ENCODE assay signal across 36 cellular contexts in genomic region chr17:41069031-41069430, GRCh38. TPM values are rescaled to one million over a fixed set of nuclear protein-coding genes. Genes with fewer than 3 reads are reported as not detected.
"Had no signal": no experiment of that assay in that cellular context is flagged by ENCODE, and none has a peak within 500 bp of the region (broad histone marks: within the 10 kb centered on the region; RNA-seq: fewer than 3 reads in every experiment).

No MANE protein-coding gene starts in this region.

- H3K27me3 ChIP-seq: adrenal gland, body of pancreas, cardiac muscle cell, colonic mucosa had no signal

- ATAC-seq: activated CD8-positive, alpha-beta memory T cell treated with anti-CD3 and anti-CD28 coated beads, Interleukin-2, amount 10 ng/mL, durations not matched to agents 7 days and 5 days; activated CD8-positive, alpha-beta T cell treated with anti-CD3 and anti-CD28 coated beads, Interleukin-2, amount 10 ng/mL, durations not matched to agents 7 days and 5 days; activated naive CD4-positive, alpha-beta T cell treated with anti-CD3 and anti-CD28 coated beads, Interleukin-2, amount 50 U/mL, for 72 hours; activated T-cell treated with anti-CD3 and anti-CD28 coated beads, Interleukin-2, amount 50 U/mL, for 4 hours; activated T-cell treated with anti-CD3 and anti-CD28 coated beads, Interleukin-2, amount 50 U/mL, for 72 hours; activated T-helper 17 cell treated with anti-CD3 and anti-CD28 coated beads, Interleukin-2, amount 50 U/mL, for 72 hours; body of pancreas had no signal

- H3K9me3 ChIP-seq: adrenal gland, body of pancreas, colonic mucosa had no signal

- H3K36me3 ChIP-seq: adrenal gland, cardiac muscle cell, colonic mucosa had no signal

- H3K4me3 ChIP-seq: adrenal gland, body of pancreas, cardiac muscle cell, colonic mucosa had no signal

- H3K4me1 ChIP-seq: adrenal gland, body of pancreas, colonic mucosa had no signal

- DNase-seq: activated B cell treated with CpG ODN at 0.5 μM for 24 hours; activated CD4-positive, alpha-beta memory T cell treated with anti-CD3 and anti-CD28 coated beads, Interleukin-2, amount 10 ng/mL, durations not matched to agents 7 days and 5 days; activated CD4-positive, alpha-beta T cell treated with anti-CD3 and anti-CD28 coated beads for 4 hours; activated CD4-positive, alpha-beta T cell treated with anti-CD3 and anti-CD28 coated beads, Interleukin-2, amount 10 ng/mL, durations not matched to agents 24 days and 14 days; activated CD4-positive, alpha-beta T cell treated with anti-CD3 and anti-CD28 coated beads, Interleukin-2, amount 50 U/mL, for 48 hours; activated CD4-positive, CD25-positive, alpha-beta regulatory T cell treated with anti-CD3 and anti-CD28 coated beads, Interleukin-2, amount 50 U/mL, for 72 hours; activated CD8-positive, alpha-beta memory T cell treated with anti-CD3 and anti-CD28 coated beads for 24 hours; activated CD8-positive, alpha-beta memory T cell treated with anti-CD3 and anti-CD28 coated beads, Interleukin-2, amount 10 ng/mL, durations not matched to agents 7 days and 5 days; activated CD8-positive, alpha-beta T cell treated with anti-CD3 and anti-CD28 coated beads, Interleukin-2, amount 10 ng/mL, durations not matched to agents 7 days and 5 days; activated effector memory CD4-positive, alpha-beta T cell treated with anti-CD3 and anti-CD28 coated beads, Interleukin-2, amount 50 U/mL, for 16 hours; activated gamma-delta T cell treated with Interleukin-2 at 50 U/mL for 16 hours; activated naive CD4-positive, alpha-beta T cell; activated naive CD4-positive, alpha-beta T cell treated with anti-CD3 and anti-CD28 coated beads for 36 hours; activated naive CD4-positive, alpha-beta T cell treated with anti-CD3 and anti-CD28 coated beads, Interleukin-2, amount 50 U/mL, for 16 hours; activated naive CD8-positive, alpha-beta T cell treated with anti-CD3 and anti-CD28 coated beads for 36 hours; activated T-cell treated with anti-CD3 and anti-CD28 coated beads for 4 hours; activated T-cell treated with anti-CD3 and anti-CD28 coated beads, Interleukin-2, amount 50 U/mL, for 1 hour; activated T-cell treated with anti-CD3 and anti-CD28 coated beads, Interleukin-2, amount 50 U/mL, for 4 hours; activated T-cell treated with anti-CD3 and anti-CD28 coated beads, Interleukin-2, amount 50 U/mL, for 72 hours; adrenal gland; amniotic stem cell; aorta; body of pancreas; caudate nucleus; cerebellar nuclear complex; colonic mucosa; T-helper 2 cell; T-helper 9 cell had no signal

- H3K27ac ChIP-seq: adrenal gland, body of pancreas, cardiac muscle cell, colonic mucosa, VCaP had no signal

RNA-seq across cellular contexts. Expression of gene KRTAP2-4, which starts 3.4 kb away (rescaled TPM):
- total RNA-seq: activated B cell treated with CpG ODN at 0.5 μM for 24 hours; activated CD4-positive, alpha-beta memory T cell treated with anti-CD3 and anti-CD28 coated beads, Interleukin-2, amount 10 ng/mL, durations not matched to agents 7 days and 5 days; activated CD4-positive, alpha-beta T cell treated with anti-CD3 and anti-CD28 coated beads, Interleukin-2, amount 10 ng/mL, durations not matched to agents 24 days and 14 days; activated CD8-positive, alpha-beta memory T cell treated with anti-CD3 and anti-CD28 coated beads, Interleukin-2, amount 10 ng/mL, durations not matched to agents 7 days and 5 days; activated CD8-positive, alpha-beta T cell treated with anti-CD3 and anti-CD28 coated beads, Interleukin-2, amount 10 ng/mL, durations not matched to agents 7 days and 5 days; activated naive CD4-positive, alpha-beta T cell treated with anti-CD3 and anti-CD28 coated beads for 36 hours; activated naive CD4-positive, alpha-beta T cell treated with anti-CD3 and anti-CD28 coated beads, Interleukin-2, amount 50 U/mL, for 72 hours; activated naive CD8-positive, alpha-beta T cell treated with anti-CD3 and anti-CD28 coated beads for 36 hours; activated T-cell treated with anti-CD3 and anti-CD28 coated beads, Interleukin-2, amount 50 U/mL, for 4 hours; activated T-cell treated with anti-CD3 and anti-CD28 coated beads, Interleukin-2, amount 50 U/mL, for 72 hours; activated T-helper 1 cell treated with anti-CD3 and anti-CD28 coated beads, Interleukin-12 subunit alpha, Interleukin-12 subunit beta, Interleukin-2, Interleukin-4 antibody, amounts not matched to agents 30 ng/mL and 10 ng/mL and 1 ng/mL, durations not matched to agents 14 hours and 24 hours and 36 hours; activated T-helper 17 cell treated with anti-CD3 and anti-CD28 coated beads, Interleukin-2, amount 50 U/mL, for 72 hours; adrenal gland; aorta; astrocyte; body of pancreas; bronchial epithelial cell; cardiac muscle cell; chondrocyte; colonic mucosa had no signal
- polyA plus RNA-seq: adrenal gland, aorta, cardiac muscle cell had no signal

RNA-seq across cellular contexts. Expression of gene KRTAP2-3, which starts 9.1 kb away (rescaled TPM):
- total RNA-seq: activated B cell treated with CpG ODN at 0.5 μM for 24 hours; activated CD4-positive, alpha-beta memory T cell treated with anti-CD3 and anti-CD28 coated beads, Interleukin-2, amount 10 ng/mL, durations not matched to agents 7 days and 5 days; activated CD4-positive, alpha-beta T cell treated with anti-CD3 and anti-CD28 coated beads, Interleukin-2, amount 10 ng/mL, durations not matched to agents 24 days and 14 days; activated CD8-positive, alpha-beta memory T cell treated with anti-CD3 and anti-CD28 coated beads, Interleukin-2, amount 10 ng/mL, durations not matched to agents 7 days and 5 days; activated CD8-positive, alpha-beta T cell treated with anti-CD3 and anti-CD28 coated beads, Interleukin-2, amount 10 ng/mL, durations not matched to agents 7 days and 5 days; activated naive CD4-positive, alpha-beta T cell treated with anti-CD3 and anti-CD28 coated beads for 36 hours; activated naive CD4-positive, alpha-beta T cell treated with anti-CD3 and anti-CD28 coated beads, Interleukin-2, amount 50 U/mL, for 72 hours; activated naive CD8-positive, alpha-beta T cell treated with anti-CD3 and anti-CD28 coated beads for 36 hours; activated T-cell treated with anti-CD3 and anti-CD28 coated beads, Interleukin-2, amount 50 U/mL, for 4 hours; activated T-cell treated with anti-CD3 and anti-CD28 coated beads, Interleukin-2, amount 50 U/mL, for 72 hours; activated T-helper 1 cell treated with anti-CD3 and anti-CD28 coated beads, Interleukin-12 subunit alpha, Interleukin-12 subunit beta, Interleukin-2, Interleukin-4 antibody, amounts not matched to agents 30 ng/mL and 10 ng/mL and 1 ng/mL, durations not matched to agents 14 hours and 24 hours and 36 hours; activated T-helper 17 cell treated with anti-CD3 and anti-CD28 coated beads, Interleukin-2, amount 50 U/mL, for 72 hours; adrenal gland; aorta; body of pancreas; bronchial epithelial cell; cardiac muscle cell; chondrocyte; colonic mucosa had no signal
- polyA plus RNA-seq: adrenal gland, aorta, cardiac muscle cell had no signal

RNA-seq across cellular contexts. Expression of gene KRTAP2-2, which starts 14.0 kb away (rescaled TPM):
- total RNA-seq: activated B cell treated with CpG ODN at 0.5 μM for 24 hours; activated CD4-positive, alpha-beta memory T cell treated with anti-CD3 and anti-CD28 coated beads, Interleukin-2, amount 10 ng/mL, durations not matched to agents 7 days and 5 days; activated CD4-positive, alpha-beta T cell treated with anti-CD3 and anti-CD28 coated beads, Interleukin-2, amount 10 ng/mL, durations not matched to agents 24 days and 14 days; activated CD8-positive, alpha-beta memory T cell treated with anti-CD3 and anti-CD28 coated beads, Interleukin-2, amount 10 ng/mL, durations not matched to agents 7 days and 5 days; activated CD8-positive, alpha-beta T cell treated with anti-CD3 and anti-CD28 coated beads, Interleukin-2, amount 10 ng/mL, durations not matched to agents 7 days and 5 days; activated naive CD4-positive, alpha-beta T cell treated with anti-CD3 and anti-CD28 coated beads for 36 hours; activated naive CD4-positive, alpha-beta T cell treated with anti-CD3 and anti-CD28 coated beads, Interleukin-2, amount 50 U/mL, for 72 hours; activated naive CD8-positive, alpha-beta T cell treated with anti-CD3 and anti-CD28 coated beads for 36 hours; activated T-cell treated with anti-CD3 and anti-CD28 coated beads, Interleukin-2, amount 50 U/mL, for 4 hours; activated T-cell treated with anti-CD3 and anti-CD28 coated beads, Interleukin-2, amount 50 U/mL, for 72 hours; activated T-helper 1 cell treated with anti-CD3 and anti-CD28 coated beads, Interleukin-12 subunit alpha, Interleukin-12 subunit beta, Interleukin-2, Interleukin-4 antibody, amounts not matched to agents 30 ng/mL and 10 ng/mL and 1 ng/mL, durations not matched to agents 14 hours and 24 hours and 36 hours; activated T-helper 17 cell treated with anti-CD3 and anti-CD28 coated beads, Interleukin-2, amount 50 U/mL, for 72 hours; adrenal gland; aorta; astrocyte; body of pancreas; bronchial epithelial cell; cardiac muscle cell; chondrocyte; colonic mucosa had no signal
- polyA plus RNA-seq: adrenal gland, aorta, cardiac muscle cell had no signal

RNA-seq across cellular contexts. Expression of gene KRTAP4-7, which starts 14.9 kb away (rescaled TPM):
- total RNA-seq: activated B cell treated with CpG ODN at 0.5 μM for 24 hours; activated CD4-positive, alpha-beta memory T cell treated with anti-CD3 and anti-CD28 coated beads, Interleukin-2, amount 10 ng/mL, durations not matched to agents 7 days and 5 days; activated CD4-positive, alpha-beta T cell treated with anti-CD3 and anti-CD28 coated beads, Interleukin-2, amount 10 ng/mL, durations not matched to agents 24 days and 14 days; activated CD8-positive, alpha-beta memory T cell treated with anti-CD3 and anti-CD28 coated beads, Interleukin-2, amount 10 ng/mL, durations not matched to agents 7 days and 5 days; activated CD8-positive, alpha-beta T cell treated with anti-CD3 and anti-CD28 coated beads, Interleukin-2, amount 10 ng/mL, durations not matched to agents 7 days and 5 days; activated naive CD4-positive, alpha-beta T cell treated with anti-CD3 and anti-CD28 coated beads for 36 hours; activated naive CD4-positive, alpha-beta T cell treated with anti-CD3 and anti-CD28 coated beads, Interleukin-2, amount 50 U/mL, for 72 hours; activated naive CD8-positive, alpha-beta T cell treated with anti-CD3 and anti-CD28 coated beads for 36 hours; activated T-cell treated with anti-CD3 and anti-CD28 coated beads, Interleukin-2, amount 50 U/mL, for 4 hours; activated T-cell treated with anti-CD3 and anti-CD28 coated beads, Interleukin-2, amount 50 U/mL, for 72 hours; activated T-helper 1 cell treated with anti-CD3 and anti-CD28 coated beads, Interleukin-12 subunit alpha, Interleukin-12 subunit beta, Interleukin-2, Interleukin-4 antibody, amounts not matched to agents 30 ng/mL and 10 ng/mL and 1 ng/mL, durations not matched to agents 14 hours and 24 hours and 36 hours; activated T-helper 17 cell treated with anti-CD3 and anti-CD28 coated beads, Interleukin-2, amount 50 U/mL, for 72 hours; adrenal gland; aorta; astrocyte; body of pancreas; bronchial epithelial cell; cardiac muscle cell; chondrocyte; colonic mucosa had no signal
- polyA plus RNA-seq: adrenal gland, aorta, cardiac muscle cell had no signal

RNA-seq across cellular contexts. Expression of gene KRTAP2-1, which starts 21.9 kb away (rescaled TPM):
- total RNA-seq: activated B cell treated with CpG ODN at 0.5 μM for 24 hours; activated CD4-positive, alpha-beta memory T cell treated with anti-CD3 and anti-CD28 coated beads, Interleukin-2, amount 10 ng/mL, durations not matched to agents 7 days and 5 days; activated CD4-positive, alpha-beta T cell treated with anti-CD3 and anti-CD28 coated beads, Interleukin-2, amount 10 ng/mL, durations not matched to agents 24 days and 14 days; activated CD8-positive, alpha-beta memory T cell treated with anti-CD3 and anti-CD28 coated beads, Interleukin-2, amount 10 ng/mL, durations not matched to agents 7 days and 5 days; activated CD8-positive, alpha-beta T cell treated with anti-CD3 and anti-CD28 coated beads, Interleukin-2, amount 10 ng/mL, durations not matched to agents 7 days and 5 days; activated naive CD4-positive, alpha-beta T cell treated with anti-CD3 and anti-CD28 coated beads for 36 hours; activated naive CD4-positive, alpha-beta T cell treated with anti-CD3 and anti-CD28 coated beads, Interleukin-2, amount 50 U/mL, for 72 hours; activated naive CD8-positive, alpha-beta T cell treated with anti-CD3 and anti-CD28 coated beads for 36 hours; activated T-cell treated with anti-CD3 and anti-CD28 coated beads, Interleukin-2, amount 50 U/mL, for 4 hours; activated T-cell treated with anti-CD3 and anti-CD28 coated beads, Interleukin-2, amount 50 U/mL, for 72 hours; activated T-helper 1 cell treated with anti-CD3 and anti-CD28 coated beads, Interleukin-12 subunit alpha, Interleukin-12 subunit beta, Interleukin-2, Interleukin-4 antibody, amounts not matched to agents 30 ng/mL and 10 ng/mL and 1 ng/mL, durations not matched to agents 14 hours and 24 hours and 36 hours; activated T-helper 17 cell treated with anti-CD3 and anti-CD28 coated beads, Interleukin-2, amount 50 U/mL, for 72 hours; adrenal gland; aorta; astrocyte; body of pancreas; bronchial epithelial cell; cardiac muscle cell; chondrocyte; colonic mucosa had no signal
- polyA plus RNA-seq: adrenal gland, aorta, cardiac muscle cell had no signal
